Comparison of ENCODE assay signal across 8 cellular contexts in the genomic region with DNA sequence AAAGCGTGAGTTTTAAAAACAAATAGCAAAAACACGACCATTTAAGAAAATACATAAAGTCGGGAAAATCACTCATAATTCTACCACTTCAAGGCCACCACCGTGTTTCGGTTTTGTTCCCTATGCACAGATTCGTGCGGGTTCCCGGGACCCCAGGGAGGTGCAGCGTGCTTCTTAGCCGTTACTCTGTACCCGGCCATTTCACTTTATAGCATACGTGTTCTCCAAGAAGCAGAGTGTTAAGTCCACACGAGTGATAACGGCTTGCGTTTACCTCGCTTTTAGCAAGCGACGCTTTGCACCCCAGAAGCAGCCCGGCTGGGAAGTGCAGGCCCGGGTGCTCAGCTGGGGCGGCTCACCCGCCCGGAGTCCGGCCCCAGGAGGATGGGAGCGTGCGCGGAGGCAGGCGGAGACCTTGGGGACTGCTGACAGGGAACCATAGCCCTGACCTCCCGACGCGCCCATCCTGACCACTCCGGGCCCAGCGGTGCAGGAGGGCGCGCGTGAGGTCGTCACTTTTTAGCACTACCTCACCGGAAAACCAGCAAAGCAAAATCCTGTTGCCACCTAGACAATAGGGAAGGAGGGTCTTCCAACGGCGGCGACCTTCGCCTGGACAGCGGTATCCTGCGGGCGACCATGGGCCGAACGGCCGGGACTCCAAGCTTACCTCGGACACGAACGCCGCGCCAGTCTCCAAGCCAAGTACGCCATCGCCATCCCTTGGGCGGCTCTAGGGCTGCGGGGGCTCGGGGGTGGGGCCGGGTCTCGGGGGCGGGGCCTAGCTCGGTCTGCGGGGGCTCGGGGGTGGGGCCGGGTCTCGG. TPM values are rescaled to one million over a fixed set of nuclear protein-coding genes. Genes with fewer than 3 reads are reported as not detected.
DNase-seq lines count a peak whose midpoint lies in the region; ATAC-seq lines count a peak whose summit lies in the region.

ECI2 (minus strand) TSS at position 735 of the 824 bp plus-strand sequence; CDS start at position 720, 15 bp downstream.

- H4K5ac ChIP-seq in mesendoderm (ENCODE audit: low read length): no peak within 1 kb of the TSS

- no peak within 1 kb of the TSS for H4K8ac ChIP-seq in mesendoderm (ENCODE audit: low read depth, low read length)

- DNase-seq in 8988T: peak; percentile 51
- DNase-seq in NCI-H446 (lab: John Stamatoyannopoulos, UW): peak; percentile 47 to 70
- DNase-seq in activated CD4-positive, alpha-beta T cell treated with anti-CD3 and anti-CD28 coated beads, Interleukin-2, amount 50 U/mL, for 4 hours: peak; percentile 27 to 28
- peak; percentile 87 for DNase-seq in mesendoderm
- peak; percentile 34 for DNase-seq in stimulated activated CD8-positive, alpha-beta memory T cell treated with anti-CD3 and anti-CD28 coated beads, Interleukin-2, amount 100 ng/mL, for 48 hours (ENCODE audit: low read depth in 2 of 2)

- peak within 1 kb of the TSS; percentile 48 for H3K23ac ChIP-seq in mesendoderm (ENCODE audit: low read length)

- peaks cover 2% of the 10 kb centered on the region for H3K36me3 ChIP-seq in mesendoderm (ENCODE audit: control insufficient read depth, insufficient read depth, low read length)

- no peaks in the 10 kb centered on the region for H3K79me1 ChIP-seq in mesendoderm (ENCODE audit: low read length)

- WGBS in mesendoderm (ENCODE audit: extremely low coverage, insufficient coverage, low lambda C conversion rate): no CpG with 5 or more reads among the region's 66 CpGs

- peak within 1 kb of the TSS; percentile 39 for H3K18ac ChIP-seq in mesendoderm (ENCODE audit: low read length)

- H2BK15ac ChIP-seq in mesendoderm (replicated peaks; ENCODE audit: low read depth): no peak within 1 kb of the TSS

- peak within 1 kb of the TSS; percentile 72 for H3K4me2 ChIP-seq in mesendoderm (ENCODE audit: low read length)

- ATAC-seq in GM18511 (IDR thresholded peaks at IDR 0.05; ENCODE audit: unreplicated experiment) (peak; percentile 60), HG03025 (IDR thresholded peaks at IDR 0.05; ENCODE audit: low FRiP score, unreplicated experiment) (peak; percentile 53)

- peak within 1 kb of the TSS; percentile 92 for H3K56ac ChIP-seq in mesendoderm (ENCODE audit: low read length)

- peak within 1 kb of the TSS; percentile 75 for H3K4me3 ChIP-seq in mesendoderm (ENCODE audit: low read length)

- no peaks in the 10 kb centered on the region for H3K79me2 ChIP-seq in mesendoderm (ENCODE audit: control insufficient read depth, insufficient read depth, low read length)

- H3K4ac ChIP-seq in mesendoderm (ENCODE audit: low read depth, low read length): no peak within 1 kb of the TSS

- H2BK120ac ChIP-seq in mesendoderm (ENCODE audit: low read depth, low read length): no peak within 1 kb of the TSS

- no peak within 1 kb of the TSS for H2AK5ac ChIP-seq in mesendoderm (ENCODE audit: low read length)

- H3K27ac ChIP-seq in mesendoderm (ENCODE audit: low read depth, low read length): peak within 1 kb of the TSS; percentile 27

- no peaks in the 10 kb centered on the region for H3K4me1 ChIP-seq in mesendoderm (ENCODE audit: control insufficient read depth, low read depth, low read length)

- in situ Hi-C loops in endometrial microvascular endothelial cells (cut with HindIII; ENCODE audit: inconsistent ontology term, low pct_unique_long_range_greater_than_20kb, low sequenced_read_pairs): no loop called here

- H3K9ac ChIP-seq in mesendoderm (ENCODE audit: low read length): peak within 1 kb of the TSS; percentile 74

- no peak within 1 kb of the TSS for H2BK5ac ChIP-seq in mesendoderm (ENCODE audit: low read length)

- no peaks in the 10 kb centered on the region for H3K27me3 ChIP-seq in mesendoderm (ENCODE audit: insufficient read depth, low read length, poor library complexity)

RNA-seq across cellular contexts. Expression of gene ECI2, which starts in this region (rescaled TPM):
- total RNA-seq in endometrial microvascular endothelial cells (ENCODE audit: inconsistent ontology term): 256 TPM
- 48.6 TPM for polyA plus RNA-seq in mesendoderm (2013, experiment 1 of 2)
- 49.8 TPM for polyA plus RNA-seq in mesendoderm (2013, experiment 2 of 2)

Comparison
In these comparisons a context has a peak if more than half of its experiments do, and no peak if none do; other contexts are left out.
1. Peak in every context shown above with its lines: DNase-seq, ATAC-seq, H3K4me3 ChIP-seq and H3K27ac ChIP-seq.
2. DNase-seq: peak in every context shown above with its lines; median percentile 87 in mesendoderm; 58 in NCI-H446; 51 in 8988T; 34 in stimulated activated CD8-positive, alpha-beta memory T cell treated with anti-CD3 and anti-CD28 coated beads, Interleukin-2, amount 100 ng/mL, for 48 hours; 28 in activated CD4-positive, alpha-beta T cell treated with anti-CD3 and anti-CD28 coated beads, Interleukin-2, amount 50 U/mL, for 4 hours.